1 cellular context compared by ENCODE assay signal in the genomic region with DNA sequence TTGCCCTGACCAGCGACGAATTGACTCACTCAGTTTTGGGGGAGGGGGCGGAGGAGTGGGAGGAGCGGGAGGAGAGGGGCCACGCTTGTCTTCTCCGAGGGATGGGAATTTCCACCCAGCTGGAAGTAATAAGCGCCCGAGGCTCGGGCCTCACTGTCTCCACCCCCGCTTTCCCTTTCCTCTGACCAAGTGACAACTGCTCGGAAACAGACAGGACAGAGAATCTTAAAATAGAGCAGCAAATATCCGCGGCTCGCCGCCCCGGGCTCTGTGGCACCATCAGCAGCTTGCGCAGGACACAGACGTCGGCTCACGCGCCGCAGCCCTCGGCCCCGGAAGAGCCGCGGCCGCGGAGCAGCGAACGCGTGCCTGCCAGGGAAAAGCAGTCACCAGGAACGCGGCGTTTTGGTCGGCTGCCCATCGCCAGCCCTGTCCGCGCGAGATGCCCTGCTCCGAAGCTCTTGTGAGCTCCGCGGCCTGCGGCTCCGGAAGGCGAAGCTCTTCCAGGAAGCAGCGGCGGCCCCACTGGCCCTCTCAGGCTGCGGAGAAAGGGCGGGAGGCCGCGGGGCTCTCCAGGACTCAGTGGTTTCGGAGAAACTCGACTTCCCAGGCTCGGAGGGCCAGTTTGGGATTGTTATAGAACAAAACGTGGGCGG.
TF ChIP-seq lines count a peak whose summit lies in the region.

No MANE protein-coding gene starts in this region.

TF ChIP-seq in K562, 482 proteins besides CTCF, POLR2A, EP300 and RAD21 (continued from another document and continues in another):
- TF ChIP-seq RREB1 (CRISPR knock-in tag; IDR thresholded peaks at IDR 0.05) (0 out of 2 replicates have a peak, but pooled peaks have one; percentile 71), MEF2D (tag; conservative IDR thresholded peaks at IDR 0.05; ENCODE audit: low read depth) (no peak), HCFC1 (IDR thresholded peaks at IDR 0.05; ENCODE audit: low read depth, low read length) (no peak), KLF6 (CRISPR knock-in tag; IDR thresholded peaks at IDR 0.05; ENCODE audit: borderline replicate concordance) (no peak), TCFL5 (CRISPR knock-in tag; conservative IDR thresholded peaks at IDR 0.05) (no peak), GTF2E2 (tag; IDR thresholded peaks at IDR 0.05) (no peak), GABPA (tag; conservative IDR thresholded peaks at IDR 0.05; ENCODE audit: low read depth) (peak; percentile 20; the same call in 1 of the 2 replicates), SPI1 (IDR thresholded peaks at IDR 0.05; ENCODE audit: borderline replicate concordance, low read depth, low read length) (no peak), ATF6 (CRISPR knock-in tag; IDR thresholded peaks at IDR 0.05) (no peak), ETS2 (tag; IDR thresholded peaks at IDR 0.05; ENCODE audit: borderline replicate concordance, poor library complexity, severe bottlenecking) (no peak), THRAP3 (IDR thresholded peaks at IDR 0.05; ENCODE audit: borderline replicate concordance) (no peak), ZBTB17 (CRISPR knock-in tag; IDR thresholded peaks at IDR 0.05) (peak; percentile 66; the same call in 1 of the 2 replicates), MITF (IDR thresholded peaks at IDR 0.05) (no peak), BRD9 (IDR thresholded peaks at IDR 0.05; ENCODE audit: low read depth, partially characterized antibody) (no peak), L3MBTL2 (IDR thresholded peaks at IDR 0.05) (peak; percentile 89), NCOA1 (IDR thresholded peaks at IDR 0.05; ENCODE audit: low read depth) (no peak), ZNF830 (CRISPR knock-in tag; IDR thresholded peaks at IDR 0.05) (0 out of 2 replicates have a peak, but pooled peaks have one; percentile 33), EZH2 (IDR thresholded peaks at IDR 0.05; ENCODE audit: borderline replicate concordance, low read depth, low read length) (0 out of 2 replicates have a peak, but pooled peaks have one; percentile 31)
- TF ChIP-seq, protein P1, sequence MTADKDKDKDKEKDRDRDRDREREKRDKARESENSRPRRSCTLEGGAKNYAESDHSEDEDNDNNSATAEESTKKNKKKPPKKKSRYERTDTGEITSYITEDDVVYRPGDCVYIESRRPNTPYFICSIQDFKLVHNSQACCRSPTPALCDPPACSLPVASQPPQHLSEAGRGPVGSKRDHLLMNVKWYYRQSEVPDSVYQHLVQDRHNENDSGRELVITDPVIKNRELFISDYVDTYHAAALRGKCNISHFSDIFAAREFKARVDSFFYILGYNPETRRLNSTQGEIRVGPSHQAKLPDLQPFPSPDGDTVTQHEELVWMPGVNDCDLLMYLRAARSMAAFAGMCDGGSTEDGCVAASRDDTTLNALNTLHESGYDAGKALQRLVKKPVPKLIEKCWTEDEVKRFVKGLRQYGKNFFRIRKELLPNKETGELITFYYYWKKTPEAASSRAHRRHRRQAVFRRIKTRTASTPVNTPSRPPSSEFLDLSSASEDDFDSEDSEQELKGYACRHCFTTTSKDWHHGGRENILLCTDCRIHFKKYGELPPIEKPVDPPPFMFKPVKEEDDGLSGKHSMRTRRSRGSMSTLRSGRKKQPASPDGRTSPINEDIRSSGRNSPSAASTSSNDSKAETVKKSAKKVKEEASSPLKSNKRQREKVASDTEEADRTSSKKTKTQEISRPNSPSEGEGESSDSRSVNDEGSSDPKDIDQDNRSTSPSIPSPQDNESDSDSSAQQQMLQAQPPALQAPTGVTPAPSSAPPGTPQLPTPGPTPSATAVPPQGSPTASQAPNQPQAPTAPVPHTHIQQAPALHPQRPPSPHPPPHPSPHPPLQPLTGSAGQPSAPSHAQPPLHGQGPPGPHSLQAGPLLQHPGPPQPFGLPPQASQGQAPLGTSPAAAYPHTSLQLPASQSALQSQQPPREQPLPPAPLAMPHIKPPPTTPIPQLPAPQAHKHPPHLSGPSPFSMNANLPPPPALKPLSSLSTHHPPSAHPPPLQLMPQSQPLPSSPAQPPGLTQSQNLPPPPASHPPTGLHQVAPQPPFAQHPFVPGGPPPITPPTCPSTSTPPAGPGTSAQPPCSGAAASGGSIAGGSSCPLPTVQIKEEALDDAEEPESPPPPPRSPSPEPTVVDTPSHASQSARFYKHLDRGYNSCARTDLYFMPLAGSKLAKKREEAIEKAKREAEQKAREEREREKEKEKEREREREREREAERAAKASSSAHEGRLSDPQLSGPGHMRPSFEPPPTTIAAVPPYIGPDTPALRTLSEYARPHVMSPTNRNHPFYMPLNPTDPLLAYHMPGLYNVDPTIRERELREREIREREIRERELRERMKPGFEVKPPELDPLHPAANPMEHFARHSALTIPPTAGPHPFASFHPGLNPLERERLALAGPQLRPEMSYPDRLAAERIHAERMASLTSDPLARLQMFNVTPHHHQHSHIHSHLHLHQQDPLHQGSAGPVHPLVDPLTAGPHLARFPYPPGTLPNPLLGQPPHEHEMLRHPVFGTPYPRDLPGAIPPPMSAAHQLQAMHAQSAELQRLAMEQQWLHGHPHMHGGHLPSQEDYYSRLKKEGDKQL (CRISPR knock-in tag; IDR thresholded peaks at IDR 0.05; ENCODE audit: borderline replicate concordance) = no peak
- TF ChIP-seq, protein P2, sequence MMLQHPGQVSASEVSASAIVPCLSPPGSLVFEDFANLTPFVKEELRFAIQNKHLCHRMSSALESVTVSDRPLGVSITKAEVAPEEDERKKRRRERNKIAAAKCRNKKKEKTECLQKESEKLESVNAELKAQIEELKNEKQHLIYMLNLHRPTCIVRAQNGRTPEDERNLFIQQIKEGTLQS (IDR thresholded peaks at IDR 0.05) = no peak
- TF ChIP-seq, protein P2 (CRISPR knock-in tag; conservative IDR thresholded peaks at IDR 0.05) = no peak
- TF ChIP-seq, protein P3, sequence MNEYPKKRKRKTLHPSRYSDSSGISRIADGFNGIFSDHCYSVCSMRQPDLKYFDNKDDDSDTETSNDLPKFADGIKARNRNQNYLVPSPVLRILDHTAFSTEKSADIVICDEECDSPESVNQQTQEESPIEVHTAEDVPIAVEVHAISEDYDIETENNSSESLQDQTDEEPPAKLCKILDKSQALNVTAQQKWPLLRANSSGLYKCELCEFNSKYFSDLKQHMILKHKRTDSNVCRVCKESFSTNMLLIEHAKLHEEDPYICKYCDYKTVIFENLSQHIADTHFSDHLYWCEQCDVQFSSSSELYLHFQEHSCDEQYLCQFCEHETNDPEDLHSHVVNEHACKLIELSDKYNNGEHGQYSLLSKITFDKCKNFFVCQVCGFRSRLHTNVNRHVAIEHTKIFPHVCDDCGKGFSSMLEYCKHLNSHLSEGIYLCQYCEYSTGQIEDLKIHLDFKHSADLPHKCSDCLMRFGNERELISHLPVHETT (CRISPR knock-in tag; conservative IDR thresholded peaks at IDR 0.05 in 1 of 2, IDR thresholded peaks at IDR 0.05 in 1 of 2) = no peak; a peak in 1 of 4 replicates
- TF ChIP-seq, protein P4, sequence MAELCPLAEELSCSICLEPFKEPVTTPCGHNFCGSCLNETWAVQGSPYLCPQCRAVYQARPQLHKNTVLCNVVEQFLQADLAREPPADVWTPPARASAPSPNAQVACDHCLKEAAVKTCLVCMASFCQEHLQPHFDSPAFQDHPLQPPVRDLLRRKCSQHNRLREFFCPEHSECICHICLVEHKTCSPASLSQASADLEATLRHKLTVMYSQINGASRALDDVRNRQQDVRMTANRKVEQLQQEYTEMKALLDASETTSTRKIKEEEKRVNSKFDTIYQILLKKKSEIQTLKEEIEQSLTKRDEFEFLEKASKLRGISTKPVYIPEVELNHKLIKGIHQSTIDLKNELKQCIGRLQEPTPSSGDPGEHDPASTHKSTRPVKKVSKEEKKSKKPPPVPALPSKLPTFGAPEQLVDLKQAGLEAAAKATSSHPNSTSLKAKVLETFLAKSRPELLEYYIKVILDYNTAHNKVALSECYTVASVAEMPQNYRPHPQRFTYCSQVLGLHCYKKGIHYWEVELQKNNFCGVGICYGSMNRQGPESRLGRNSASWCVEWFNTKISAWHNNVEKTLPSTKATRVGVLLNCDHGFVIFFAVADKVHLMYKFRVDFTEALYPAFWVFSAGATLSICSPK (IDR thresholded peaks at IDR 0.05; ENCODE audit: borderline replicate concordance) = no peak
- TF ChIP-seq, protein P5, sequence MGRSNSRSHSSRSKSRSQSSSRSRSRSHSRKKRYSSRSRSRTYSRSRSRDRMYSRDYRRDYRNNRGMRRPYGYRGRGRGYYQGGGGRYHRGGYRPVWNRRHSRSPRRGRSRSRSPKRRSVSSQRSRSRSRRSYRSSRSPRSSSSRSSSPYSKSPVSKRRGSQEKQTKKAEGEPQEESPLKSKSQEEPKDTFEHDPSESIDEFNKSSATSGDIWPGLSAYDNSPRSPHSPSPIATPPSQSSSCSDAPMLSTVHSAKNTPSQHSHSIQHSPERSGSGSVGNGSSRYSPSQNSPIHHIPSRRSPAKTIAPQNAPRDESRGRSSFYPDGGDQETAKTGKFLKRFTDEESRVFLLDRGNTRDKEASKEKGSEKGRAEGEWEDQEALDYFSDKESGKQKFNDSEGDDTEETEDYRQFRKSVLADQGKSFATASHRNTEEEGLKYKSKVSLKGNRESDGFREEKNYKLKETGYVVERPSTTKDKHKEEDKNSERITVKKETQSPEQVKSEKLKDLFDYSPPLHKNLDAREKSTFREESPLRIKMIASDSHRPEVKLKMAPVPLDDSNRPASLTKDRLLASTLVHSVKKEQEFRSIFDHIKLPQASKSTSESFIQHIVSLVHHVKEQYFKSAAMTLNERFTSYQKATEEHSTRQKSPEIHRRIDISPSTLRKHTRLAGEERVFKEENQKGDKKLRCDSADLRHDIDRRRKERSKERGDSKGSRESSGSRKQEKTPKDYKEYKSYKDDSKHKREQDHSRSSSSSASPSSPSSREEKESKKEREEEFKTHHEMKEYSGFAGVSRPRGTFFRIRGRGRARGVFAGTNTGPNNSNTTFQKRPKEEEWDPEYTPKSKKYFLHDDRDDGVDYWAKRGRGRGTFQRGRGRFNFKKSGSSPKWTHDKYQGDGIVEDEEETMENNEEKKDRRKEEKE (IDR thresholded peaks at IDR 0.05; ENCODE audit: borderline replicate concordance in 1 of 2, control insufficient read depth in 1 of 2, low read depth in 2 of 2, low read length in 1 of 2) = no peak
